1 cellular context compared by ENCODE assay signal in the genomic region with DNA sequence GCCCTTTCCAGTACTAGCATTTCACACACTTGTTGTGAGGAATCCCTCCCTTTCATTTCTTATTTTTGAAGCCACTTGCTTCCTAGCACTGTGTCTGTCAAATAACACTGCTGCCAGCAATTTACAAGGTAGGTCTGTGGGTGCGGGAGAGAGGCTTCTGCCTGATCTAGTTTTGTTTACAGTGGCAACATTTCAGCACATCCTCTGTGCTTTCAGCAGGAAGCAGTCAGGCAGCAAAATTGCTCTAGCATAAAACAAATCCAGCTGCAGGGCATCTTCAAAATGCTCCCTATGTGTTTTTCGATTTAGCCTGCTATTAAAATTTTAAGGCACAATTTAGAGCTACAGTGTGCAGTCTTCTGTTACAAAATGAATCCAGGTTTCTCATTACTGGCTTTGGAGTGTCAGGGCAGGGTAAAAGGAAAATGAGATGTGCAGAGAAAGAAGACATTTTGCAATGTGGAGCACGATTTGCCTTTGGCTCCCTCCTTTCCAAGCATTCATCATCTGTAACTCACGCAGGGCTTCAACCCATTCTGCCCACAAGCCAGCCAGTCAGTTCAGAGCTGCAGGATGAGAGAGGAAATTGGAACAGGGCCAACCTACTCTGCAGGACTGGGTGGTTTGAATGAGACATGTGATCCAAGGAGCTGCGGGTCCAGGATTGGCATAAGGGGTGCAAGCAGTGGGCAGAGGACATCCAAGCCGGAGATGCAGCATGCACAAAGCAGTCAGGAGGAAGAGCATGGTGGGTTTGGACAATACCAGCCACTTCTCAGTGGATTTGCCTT.
TF ChIP-seq lines count a peak whose summit lies in the region.

No MANE protein-coding gene starts in this region.

TF ChIP-seq in GM23338, 12 proteins besides CTCF, POLR2A, EP300 and RAD21 (continued from another document):
- TF ChIP-seq, protein P1, sequence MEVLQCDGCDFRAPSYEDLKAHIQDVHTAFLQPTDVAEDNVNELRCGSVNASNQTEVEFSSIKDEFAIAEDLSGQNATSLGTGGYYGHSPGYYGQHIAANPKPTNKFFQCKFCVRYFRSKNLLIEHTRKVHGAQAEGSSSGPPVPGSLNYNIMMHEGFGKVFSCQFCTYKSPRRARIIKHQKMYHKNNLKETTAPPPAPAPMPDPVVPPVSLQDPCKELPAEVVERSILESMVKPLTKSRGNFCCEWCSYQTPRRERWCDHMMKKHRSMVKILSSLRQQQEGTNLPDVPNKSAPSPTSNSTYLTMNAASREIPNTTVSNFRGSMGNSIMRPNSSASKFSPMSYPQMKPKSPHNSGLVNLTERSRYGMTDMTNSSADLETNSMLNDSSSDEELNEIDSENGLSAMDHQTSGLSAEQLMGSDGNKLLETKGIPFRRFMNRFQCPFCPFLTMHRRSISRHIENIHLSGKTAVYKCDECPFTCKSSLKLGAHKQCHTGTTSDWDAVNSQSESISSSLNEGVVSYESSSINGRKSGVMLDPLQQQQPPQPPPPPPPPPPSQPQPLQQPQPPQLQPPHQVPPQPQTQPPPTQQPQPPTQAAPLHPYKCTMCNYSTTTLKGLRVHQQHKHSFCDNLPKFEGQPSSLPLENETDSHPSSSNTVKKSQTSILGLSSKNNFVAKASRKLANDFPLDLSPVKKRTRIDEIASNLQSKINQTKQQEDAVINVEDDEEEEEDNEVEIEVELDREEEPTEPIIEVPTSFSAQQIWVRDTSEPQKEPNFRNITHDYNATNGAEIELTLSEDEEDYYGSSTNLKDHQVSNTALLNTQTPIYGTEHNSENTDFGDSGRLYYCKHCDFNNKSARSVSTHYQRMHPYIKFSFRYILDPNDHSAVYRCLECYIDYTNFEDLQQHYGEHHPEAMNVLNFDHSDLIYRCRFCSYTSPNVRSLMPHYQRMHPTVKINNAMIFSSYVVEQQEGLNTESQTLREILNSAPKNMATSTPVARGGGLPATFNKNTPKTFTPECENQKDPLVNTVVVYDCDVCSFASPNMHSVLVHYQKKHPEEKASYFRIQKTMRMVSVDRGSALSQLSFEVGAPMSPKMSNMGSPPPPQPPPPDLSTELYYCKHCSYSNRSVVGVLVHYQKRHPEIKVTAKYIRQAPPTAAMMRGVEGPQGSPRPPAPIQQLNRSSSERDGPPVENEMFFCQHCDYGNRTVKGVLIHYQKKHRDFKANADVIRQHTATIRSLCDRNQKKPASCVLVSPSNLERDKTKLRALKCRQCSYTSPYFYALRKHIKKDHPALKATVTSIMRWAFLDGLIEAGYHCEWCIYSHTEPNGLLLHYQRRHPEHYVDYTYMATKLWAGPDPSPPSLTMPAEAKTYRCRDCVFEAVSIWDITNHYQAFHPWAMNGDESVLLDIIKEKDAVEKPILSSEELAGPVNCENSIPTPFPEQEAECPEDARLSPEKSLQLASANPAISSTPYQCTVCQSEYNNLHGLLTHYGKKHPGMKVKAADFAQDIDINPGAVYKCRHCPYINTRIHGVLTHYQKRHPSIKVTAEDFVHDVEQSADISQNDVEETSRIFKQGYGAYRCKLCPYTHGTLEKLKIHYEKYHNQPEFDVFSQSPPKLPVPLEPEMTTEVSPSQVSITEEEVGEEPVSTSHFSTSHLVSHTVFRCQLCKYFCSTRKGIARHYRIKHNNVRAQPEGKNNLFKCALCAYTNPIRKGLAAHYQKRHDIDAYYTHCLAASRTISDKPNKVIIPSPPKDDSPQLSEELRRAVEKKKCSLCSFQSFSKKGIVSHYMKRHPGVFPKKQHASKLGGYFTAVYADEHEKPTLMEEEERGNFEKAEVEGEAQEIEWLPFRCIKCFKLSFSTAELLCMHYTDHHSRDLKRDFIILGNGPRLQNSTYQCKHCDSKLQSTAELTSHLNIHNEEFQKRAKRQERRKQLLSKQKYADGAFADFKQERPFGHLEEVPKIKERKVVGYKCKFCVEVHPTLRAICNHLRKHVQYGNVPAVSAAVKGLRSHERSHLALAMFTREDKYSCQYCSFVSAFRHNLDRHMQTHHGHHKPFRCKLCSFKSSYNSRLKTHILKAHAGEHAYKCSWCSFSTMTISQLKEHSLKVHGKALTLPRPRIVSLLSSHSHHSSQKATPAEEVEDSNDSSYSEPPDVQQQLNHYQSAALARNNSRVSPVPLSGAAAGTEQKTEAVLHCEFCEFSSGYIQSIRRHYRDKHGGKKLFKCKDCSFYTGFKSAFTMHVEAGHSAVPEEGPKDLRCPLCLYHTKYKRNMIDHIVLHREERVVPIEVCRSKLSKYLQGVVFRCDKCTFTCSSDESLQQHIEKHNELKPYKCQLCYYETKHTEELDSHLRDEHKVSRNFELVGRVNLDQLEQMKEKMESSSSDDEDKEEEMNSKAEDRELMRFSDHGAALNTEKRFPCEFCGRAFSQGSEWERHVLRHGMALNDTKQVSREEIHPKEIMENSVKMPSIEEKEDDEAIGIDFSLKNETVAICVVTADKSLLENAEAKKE (CRISPR knock-in tag; IDR thresholded peaks at IDR 0.05), result no peak
- TF ChIP-seq JUNB (IDR thresholded peaks at IDR 0.05; ENCODE audit: unreplicated experiment) (no peak), NANOG (IDR thresholded peaks at IDR 0.05; ENCODE audit: borderline replicate concordance) (no peak), EZH2phosphoT487 (IDR thresholded peaks at IDR 0.05; ENCODE audit: unreplicated experiment) (no peak), EZH2 (IDR thresholded peaks at IDR 0.05; ENCODE audit: low read depth, unreplicated experiment) (no peak), POLR2AphosphoS5 (IDR thresholded peaks at IDR 0.05; ENCODE audit: low read depth) (no peak)
TF ChIP-seq in GM23338: peak in this region for 0.
